Comparison of ENCODE assay signal across 3 cellular contexts in genomic region chr1:51265618-51266017, GRCh38.
TF ChIP-seq lines count a peak whose summit lies in the region.

No MANE protein-coding gene starts in this region.

TF ChIP-seq in GM23338, 12 proteins besides CTCF, POLR2A, EP300 and RAD21:
- TF ChIP-seq CREB1 (CRISPR knock-in tag; IDR thresholded peaks at IDR 0.05; ENCODE audit: low read depth) (no peak), ETS1 (IDR thresholded peaks at IDR 0.05) (no peak), POLR2AphosphoS5 (IDR thresholded peaks at IDR 0.05; ENCODE audit: low read depth) (no peak), ZNF114 (CRISPR knock-in tag; IDR thresholded peaks at IDR 0.05) (no peak), NANOG (IDR thresholded peaks at IDR 0.05; ENCODE audit: borderline replicate concordance) (no peak), REST (IDR thresholded peaks at IDR 0.05; ENCODE audit: unreplicated experiment) (no peak), JUNB (IDR thresholded peaks at IDR 0.05; ENCODE audit: unreplicated experiment) (no peak), EZH2phosphoT487 (IDR thresholded peaks at IDR 0.05; ENCODE audit: unreplicated experiment) (no peak)

TF ChIP-seq in SK-N-SH treated with all-trans-retinoic acid at 6 μM for 48 hours, 23 proteins besides CTCF, POLR2A, EP300 and RAD21:
- no peak for TF ChIP-seq SNAI2 (CRISPR knock-in tag; IDR thresholded peaks at IDR 0.05)
- no peak for TF ChIP-seq GLIS3 (CRISPR knock-in tag; IDR thresholded peaks at IDR 0.05)
- peak; percentile 55 for TF ChIP-seq ISL1 (CRISPR knock-in tag; IDR thresholded peaks at IDR 0.05)
- no peak for TF ChIP-seq TSHZ2 (CRISPR knock-in tag; IDR thresholded peaks at IDR 0.05)
- no peak for TF ChIP-seq PATZ1 (CRISPR knock-in tag; IDR thresholded peaks at IDR 0.05; ENCODE audit: borderline replicate concordance)
- no peak for TF ChIP-seq ZNF8 (CRISPR knock-in tag; IDR thresholded peaks at IDR 0.05)
- TF ChIP-seq PPARA (CRISPR knock-in tag; IDR thresholded peaks at IDR 0.05; ENCODE audit: borderline replicate concordance) = no peak

TF ChIP-seq in endothelial cell of umbilical vein, 7 proteins besides CTCF, POLR2A, EP300 and RAD21:
- TF ChIP-seq MYC (IDR thresholded peaks at IDR 0.05; ENCODE audit: low read depth, low read length) (no peak), POLR2AphosphoS5 (IDR thresholded peaks at IDR 0.05; ENCODE audit: insufficient read depth, low read depth, low read length) (no peak), GATA2 (IDR thresholded peaks at IDR 0.05; ENCODE audit: insufficient read depth, insufficient read length, low read depth, low read length) (no peak), EZH2 (IDR thresholded peaks at IDR 0.05; ENCODE audit: borderline replicate concordance, low read depth, low read length, severe bottlenecking) (no peak), JUN (IDR thresholded peaks at IDR 0.05; ENCODE audit: borderline replicate concordance, insufficient read depth, insufficient read length, low read depth) (no peak), FOS (IDR thresholded peaks at IDR 0.05; ENCODE audit: borderline replicate concordance, insufficient read depth, low read length) (no peak), MAX (IDR thresholded peaks at IDR 0.05; ENCODE audit: insufficient read depth, insufficient read length) (no peak)
